18 cellular contexts compared by ENCODE assay signal in the genomic region with DNA sequence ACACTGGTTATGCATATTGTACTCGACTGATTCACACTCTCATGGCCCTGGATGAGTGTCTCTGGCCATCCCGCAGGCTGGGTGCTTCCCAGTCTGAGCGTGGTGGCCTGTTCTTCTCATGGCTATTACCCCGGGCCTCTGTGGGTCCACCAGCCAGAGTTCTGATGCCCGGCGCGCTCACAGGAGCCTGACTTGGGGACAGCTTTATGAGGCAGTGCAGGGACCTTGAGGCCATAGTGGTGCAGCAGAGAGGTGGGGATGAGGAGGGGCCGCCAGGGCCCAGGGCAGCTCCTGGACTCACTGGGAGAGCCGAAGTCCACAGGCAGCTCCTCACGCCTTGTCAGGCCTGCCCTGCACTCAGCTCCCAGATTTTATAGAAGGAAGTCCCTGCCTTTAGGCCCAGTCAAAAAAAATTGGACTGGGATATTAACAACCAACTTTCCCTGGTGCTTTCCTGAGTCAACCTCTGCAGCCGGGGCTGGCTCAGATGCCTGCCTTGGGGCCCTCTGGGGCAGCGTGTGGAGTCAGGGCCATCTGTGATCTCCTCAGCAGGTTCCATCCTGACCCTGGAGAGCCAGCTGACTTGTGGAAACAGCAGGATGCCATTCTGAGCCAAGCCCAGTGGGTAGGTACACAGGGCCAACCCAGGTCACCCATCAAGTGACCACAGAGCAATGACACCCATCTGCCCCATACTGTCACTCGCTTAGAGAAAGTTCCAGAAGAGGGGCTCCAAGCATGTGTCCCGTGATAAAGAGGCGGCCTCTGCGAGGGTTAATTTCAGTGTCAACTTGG.
DNase-seq lines count a peak whose midpoint lies in the region; ATAC-seq and TF ChIP-seq lines count a peak whose summit lies in the region.
"Had no signal": no experiment of that assay in that cellular context is flagged by ENCODE, and none has a peak within 500 bp of the region (broad histone marks: within the 10 kb centered on the region; RNA-seq: fewer than 3 reads in every experiment).

No MANE protein-coding gene starts in this region.

- no peak overlapping the region for H3K27ac Mint-ChIP-seq in activated T-cell treated with anti-CD3 and anti-CD28 coated beads, Interleukin-2, amount 50 U/mL, for 24 hours
- H3K27ac Mint-ChIP-seq: B cell had no signal

- no peaks in the 10 kb centered on the region for H3K9me3 ChIP-seq in upper lobe of right lung

- ATAC-seq in upper lobe of right lung, result no peak
- ATAC-seq: PC-3 had no signal

- peaks cover 10% of the 10 kb centered on the region for H3K4me1 ChIP-seq in upper lobe of right lung

- H3K9me3 Mint-ChIP-seq in activated T-cell treated with anti-CD3 and anti-CD28 coated beads, Interleukin-2, amount 50 U/mL, for 24 hours, result no peaks in the 10 kb centered on the region

- H3K4me3 Mint-ChIP-seq in activated T-cell treated with anti-CD3 and anti-CD28 coated beads, Interleukin-2, amount 50 U/mL, for 24 hours, result no peak overlapping the region
- H3K4me3 Mint-ChIP-seq: B cell had no signal

- no peak for TF ChIP-seq CTCF in upper lobe of right lung (IDR thresholded peaks at IDR 0.05)

- H3K27me3 ChIP-seq in upper lobe of right lung, result no peaks in the 10 kb centered on the region

- no peak overlapping the region for H3K4me3 ChIP-seq in upper lobe of right lung

- H3K36me3 Mint-ChIP-seq in activated T-cell treated with anti-CD3 and anti-CD28 coated beads, Interleukin-2, amount 50 U/mL, for 24 hours (ENCODE audit: low read depth), result no peaks in the 10 kb centered on the region

- H3K27me3 Mint-ChIP-seq in activated T-cell treated with anti-CD3 and anti-CD28 coated beads, Interleukin-2, amount 50 U/mL, for 24 hours, result peaks cover 15% of the 10 kb centered on the region

- no peaks in the 10 kb centered on the region for H3K36me3 ChIP-seq in upper lobe of right lung

- DNase-seq in activated T-cell treated with anti-CD3 and anti-CD28 coated beads, Interleukin-2, amount 50 U/mL, for 24 hours, result peak; percentile 11
- no peak for DNase-seq in activated T-cell treated with anti-CD3 and anti-CD28 coated beads for 4 hours
- DNase-seq in islet precursor cell, result peak; percentile 50
- peak; percentile 65 for DNase-seq in posterior vena cava (ENCODE audit: low spot score)
- DNase-seq in upper lobe of right lung, result peak; percentile 47
- DNase-seq in NCI-H748 (lab: John Stamatoyannopoulos, UW; ENCODE audit: unreplicated experiment), result no peak
- DNase-seq in T1000 (lab: John Stamatoyannopoulos, UW), result no peak
- no peak for DNase-seq in putamen (ENCODE audit: low spot score)
- DNase-seq: COR-L47, DMS 273 treated with DMSO at 0.1 percent for 48 hours, KG1, NCI-H187, NCI-H2107, NCI-H2227 treated with DMSO at 0.1 percent for 48 hours, NCI-H510A treated with DMSO at 0.1 percent for 48 hours, PC-3, RPMI8226 had no signal

- intact Hi-C loops in posterior vena cava (cut with DNase I) (no loop called here), upper lobe of right lung (cut with DNase I) (no loop called here)

- H3K4me1 Mint-ChIP-seq in activated T-cell treated with anti-CD3 and anti-CD28 coated beads, Interleukin-2, amount 50 U/mL, for 24 hours (ENCODE audit: low read depth), result no peaks in the 10 kb centered on the region
- H3K4me1 Mint-ChIP-seq: B cell had no signal

- H3K27ac ChIP-seq in upper lobe of right lung, result no peak overlapping the region

Comparison
In these comparisons a context has a peak if more than half of its experiments do, and no peak if none do; other contexts are left out.
1. DNase-seq: peak in activated T-cell treated with anti-CD3 and anti-CD28 coated beads, Interleukin-2, amount 50 U/mL, for 24 hours (single experiment), islet precursor cell (single experiment), posterior vena cava (single experiment) and upper lobe of right lung (single experiment); none in activated T-cell treated with anti-CD3 and anti-CD28 coated beads for 4 hours (single experiment), NCI-H748 (single experiment), T1000 (single experiment) and putamen (single experiment).